Comparison of ENCODE assay signal across 1 cellular context in the genomic region with DNA sequence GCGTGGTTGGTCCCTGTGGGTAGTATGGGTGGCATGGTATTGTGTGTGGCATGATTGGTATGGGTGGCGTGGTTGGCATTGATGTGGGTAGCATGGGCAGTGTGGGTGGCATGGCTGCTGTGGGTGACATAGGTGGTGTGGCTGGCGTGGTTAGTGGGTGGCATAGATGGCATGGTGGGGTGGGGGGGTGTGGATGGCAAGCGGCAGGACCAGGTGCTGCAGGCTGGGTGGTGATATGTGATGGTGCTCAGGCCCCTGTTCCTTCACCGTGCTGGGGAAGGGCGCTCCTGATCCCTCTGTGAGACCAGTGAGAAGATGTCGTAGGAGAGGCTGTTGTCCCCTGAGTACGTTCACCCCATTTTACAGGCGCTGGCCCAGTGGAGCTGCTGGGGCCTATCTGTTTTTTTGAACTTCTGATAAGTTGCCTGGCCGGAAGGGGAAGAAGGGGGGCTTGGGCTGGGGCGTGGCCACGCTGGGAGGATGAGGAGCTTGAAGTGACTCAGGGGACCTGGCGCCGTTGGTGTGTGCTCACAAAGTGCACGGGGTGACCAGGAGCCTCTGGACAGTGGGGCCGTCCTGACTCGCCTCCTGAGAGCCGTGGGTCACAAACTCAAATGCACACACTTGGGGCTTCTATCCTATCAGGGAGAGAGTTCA.
TF ChIP-seq lines count a peak whose summit lies in the region.

No MANE protein-coding gene starts in this region.

TF ChIP-seq in K562, 482 proteins besides CTCF, POLR2A, EP300 and RAD21 (continued from another document and continues in another):
- TF ChIP-seq, protein P1, sequence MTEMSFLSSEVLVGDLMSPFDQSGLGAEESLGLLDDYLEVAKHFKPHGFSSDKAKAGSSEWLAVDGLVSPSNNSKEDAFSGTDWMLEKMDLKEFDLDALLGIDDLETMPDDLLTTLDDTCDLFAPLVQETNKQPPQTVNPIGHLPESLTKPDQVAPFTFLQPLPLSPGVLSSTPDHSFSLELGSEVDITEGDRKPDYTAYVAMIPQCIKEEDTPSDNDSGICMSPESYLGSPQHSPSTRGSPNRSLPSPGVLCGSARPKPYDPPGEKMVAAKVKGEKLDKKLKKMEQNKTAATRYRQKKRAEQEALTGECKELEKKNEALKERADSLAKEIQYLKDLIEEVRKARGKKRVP (CRISPR knock-in tag; IDR thresholded peaks at IDR 0.05) = no peak
- no peak for TF ChIP-seq MECOM (CRISPR knock-in tag; IDR thresholded peaks at IDR 0.05)
- no peak for TF ChIP-seq PHF20 (IDR thresholded peaks at IDR 0.05; ENCODE audit: partially characterized antibody)
- TF ChIP-seq, protein P2, sequence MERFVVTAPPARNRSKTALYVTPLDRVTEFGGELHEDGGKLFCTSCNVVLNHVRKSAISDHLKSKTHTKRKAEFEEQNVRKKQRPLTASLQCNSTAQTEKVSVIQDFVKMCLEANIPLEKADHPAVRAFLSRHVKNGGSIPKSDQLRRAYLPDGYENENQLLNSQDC (CRISPR knock-in tag; IDR thresholded peaks at IDR 0.05) = no peak
- TF ChIP-seq, protein P3, sequence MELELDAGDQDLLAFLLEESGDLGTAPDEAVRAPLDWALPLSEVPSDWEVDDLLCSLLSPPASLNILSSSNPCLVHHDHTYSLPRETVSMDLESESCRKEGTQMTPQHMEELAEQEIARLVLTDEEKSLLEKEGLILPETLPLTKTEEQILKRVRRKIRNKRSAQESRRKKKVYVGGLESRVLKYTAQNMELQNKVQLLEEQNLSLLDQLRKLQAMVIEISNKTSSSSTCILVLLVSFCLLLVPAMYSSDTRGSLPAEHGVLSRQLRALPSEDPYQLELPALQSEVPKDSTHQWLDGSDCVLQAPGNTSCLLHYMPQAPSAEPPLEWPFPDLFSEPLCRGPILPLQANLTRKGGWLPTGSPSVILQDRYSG (tag; conservative IDR thresholded peaks at IDR 0.05; ENCODE audit: low read depth) = no peak
- no peak for TF ChIP-seq MAFG (tag; conservative IDR thresholded peaks at IDR 0.05)
- TF ChIP-seq MCM3 (IDR thresholded peaks at IDR 0.05) = no peak
- peak; percentile 45; the same call in 1 of the 2 replicates for TF ChIP-seq SMARCE1 (IDR thresholded peaks at IDR 0.05)
- no peak for TF ChIP-seq NELFE (IDR thresholded peaks at IDR 0.05; ENCODE audit: insufficient read depth, insufficient read length)
- TF ChIP-seq YBX1 (IDR thresholded peaks at IDR 0.05) = no peak
- no peak for TF ChIP-seq ZNF696 (CRISPR knock-in tag; conservative IDR thresholded peaks at IDR 0.05)
- no peak for TF ChIP-seq ZNF224 (CRISPR knock-in tag; IDR thresholded peaks at IDR 0.05)
- no peak for TF ChIP-seq TCF7L2 (IDR thresholded peaks at IDR 0.05; ENCODE audit: low read depth, low read length)
- TF ChIP-seq, protein P4, sequence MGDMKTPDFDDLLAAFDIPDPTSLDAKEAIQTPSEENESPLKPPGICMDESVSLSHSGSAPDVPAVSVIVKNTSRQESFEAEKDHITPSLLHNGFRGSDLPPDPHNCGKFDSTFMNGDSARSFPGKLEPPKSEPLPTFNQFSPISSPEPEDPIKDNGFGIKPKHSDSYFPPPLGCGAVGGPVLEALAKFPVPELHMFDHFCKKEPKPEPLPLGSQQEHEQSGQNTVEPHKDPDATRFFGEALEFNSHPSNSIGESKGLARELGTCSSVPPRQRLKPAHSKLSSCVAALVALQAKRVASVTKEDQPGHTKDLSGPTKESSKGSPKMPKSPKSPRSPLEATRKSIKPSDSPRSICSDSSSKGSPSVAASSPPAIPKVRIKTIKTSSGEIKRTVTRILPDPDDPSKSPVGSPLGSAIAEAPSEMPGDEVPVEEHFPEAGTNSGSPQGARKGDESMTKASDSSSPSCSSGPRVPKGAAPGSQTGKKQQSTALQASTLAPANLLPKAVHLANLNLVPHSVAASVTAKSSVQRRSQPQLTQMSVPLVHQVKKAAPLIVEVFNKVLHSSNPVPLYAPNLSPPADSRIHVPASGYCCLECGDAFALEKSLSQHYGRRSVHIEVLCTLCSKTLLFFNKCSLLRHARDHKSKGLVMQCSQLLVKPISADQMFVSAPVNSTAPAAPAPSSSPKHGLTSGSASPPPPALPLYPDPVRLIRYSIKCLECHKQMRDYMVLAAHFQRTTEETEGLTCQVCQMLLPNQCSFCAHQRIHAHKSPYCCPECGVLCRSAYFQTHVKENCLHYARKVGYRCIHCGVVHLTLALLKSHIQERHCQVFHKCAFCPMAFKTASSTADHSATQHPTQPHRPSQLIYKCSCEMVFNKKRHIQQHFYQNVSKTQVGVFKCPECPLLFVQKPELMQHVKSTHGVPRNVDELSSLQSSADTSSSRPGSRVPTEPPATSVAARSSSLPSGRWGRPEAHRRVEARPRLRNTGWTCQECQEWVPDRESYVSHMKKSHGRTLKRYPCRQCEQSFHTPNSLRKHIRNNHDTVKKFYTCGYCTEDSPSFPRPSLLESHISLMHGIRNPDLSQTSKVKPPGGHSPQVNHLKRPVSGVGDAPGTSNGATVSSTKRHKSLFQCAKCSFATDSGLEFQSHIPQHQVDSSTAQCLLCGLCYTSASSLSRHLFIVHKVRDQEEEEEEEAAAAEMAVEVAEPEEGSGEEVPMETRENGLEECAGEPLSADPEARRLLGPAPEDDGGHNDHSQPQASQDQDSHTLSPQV (IDR thresholded peaks at IDR 0.05) = 0 out of 2 replicates have a peak, but pooled peaks have one; percentile 36
- no peak for TF ChIP-seq RBM39 (optimal IDR thresholded peaks at IDR 0.05; ENCODE audit: low read depth, low read length)
- TF ChIP-seq CXXC5 (CRISPR knock-in tag; IDR thresholded peaks at IDR 0.05) = no peak
- no peak for TF ChIP-seq MBD2 (IDR thresholded peaks at IDR 0.05; ENCODE audit: borderline replicate concordance, low read depth)
- TF ChIP-seq, protein P5, sequence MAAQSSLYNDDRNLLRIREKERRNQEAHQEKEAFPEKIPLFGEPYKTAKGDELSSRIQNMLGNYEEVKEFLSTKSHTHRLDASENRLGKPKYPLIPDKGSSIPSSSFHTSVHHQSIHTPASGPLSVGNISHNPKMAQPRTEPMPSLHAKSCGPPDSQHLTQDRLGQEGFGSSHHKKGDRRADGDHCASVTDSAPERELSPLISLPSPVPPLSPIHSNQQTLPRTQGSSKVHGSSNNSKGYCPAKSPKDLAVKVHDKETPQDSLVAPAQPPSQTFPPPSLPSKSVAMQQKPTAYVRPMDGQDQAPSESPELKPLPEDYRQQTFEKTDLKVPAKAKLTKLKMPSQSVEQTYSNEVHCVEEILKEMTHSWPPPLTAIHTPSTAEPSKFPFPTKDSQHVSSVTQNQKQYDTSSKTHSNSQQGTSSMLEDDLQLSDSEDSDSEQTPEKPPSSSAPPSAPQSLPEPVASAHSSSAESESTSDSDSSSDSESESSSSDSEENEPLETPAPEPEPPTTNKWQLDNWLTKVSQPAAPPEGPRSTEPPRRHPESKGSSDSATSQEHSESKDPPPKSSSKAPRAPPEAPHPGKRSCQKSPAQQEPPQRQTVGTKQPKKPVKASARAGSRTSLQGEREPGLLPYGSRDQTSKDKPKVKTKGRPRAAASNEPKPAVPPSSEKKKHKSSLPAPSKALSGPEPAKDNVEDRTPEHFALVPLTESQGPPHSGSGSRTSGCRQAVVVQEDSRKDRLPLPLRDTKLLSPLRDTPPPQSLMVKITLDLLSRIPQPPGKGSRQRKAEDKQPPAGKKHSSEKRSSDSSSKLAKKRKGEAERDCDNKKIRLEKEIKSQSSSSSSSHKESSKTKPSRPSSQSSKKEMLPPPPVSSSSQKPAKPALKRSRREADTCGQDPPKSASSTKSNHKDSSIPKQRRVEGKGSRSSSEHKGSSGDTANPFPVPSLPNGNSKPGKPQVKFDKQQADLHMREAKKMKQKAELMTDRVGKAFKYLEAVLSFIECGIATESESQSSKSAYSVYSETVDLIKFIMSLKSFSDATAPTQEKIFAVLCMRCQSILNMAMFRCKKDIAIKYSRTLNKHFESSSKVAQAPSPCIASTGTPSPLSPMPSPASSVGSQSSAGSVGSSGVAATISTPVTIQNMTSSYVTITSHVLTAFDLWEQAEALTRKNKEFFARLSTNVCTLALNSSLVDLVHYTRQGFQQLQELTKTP (IDR thresholded peaks at IDR 0.05; ENCODE audit: low read depth in 1 of 2, partially characterized antibody in 2 of 2) = no peak
- TF ChIP-seq, protein P6, sequence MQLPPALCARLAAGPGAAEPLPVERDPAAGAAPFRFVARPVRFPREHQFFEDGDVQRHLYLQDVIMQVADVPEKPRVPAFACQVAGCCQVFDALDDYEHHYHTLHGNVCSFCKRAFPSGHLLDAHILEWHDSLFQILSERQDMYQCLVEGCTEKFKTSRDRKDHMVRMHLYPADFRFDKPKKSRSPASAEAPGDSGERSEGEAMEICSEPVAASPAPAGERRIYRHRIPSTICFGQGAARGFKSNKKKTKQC (CRISPR knock-in tag; IDR thresholded peaks at IDR 0.05) = no peak
- TF ChIP-seq ZNF3 (CRISPR knock-in tag; IDR thresholded peaks at IDR 0.05) = no peak
- TF ChIP-seq, protein P7, sequence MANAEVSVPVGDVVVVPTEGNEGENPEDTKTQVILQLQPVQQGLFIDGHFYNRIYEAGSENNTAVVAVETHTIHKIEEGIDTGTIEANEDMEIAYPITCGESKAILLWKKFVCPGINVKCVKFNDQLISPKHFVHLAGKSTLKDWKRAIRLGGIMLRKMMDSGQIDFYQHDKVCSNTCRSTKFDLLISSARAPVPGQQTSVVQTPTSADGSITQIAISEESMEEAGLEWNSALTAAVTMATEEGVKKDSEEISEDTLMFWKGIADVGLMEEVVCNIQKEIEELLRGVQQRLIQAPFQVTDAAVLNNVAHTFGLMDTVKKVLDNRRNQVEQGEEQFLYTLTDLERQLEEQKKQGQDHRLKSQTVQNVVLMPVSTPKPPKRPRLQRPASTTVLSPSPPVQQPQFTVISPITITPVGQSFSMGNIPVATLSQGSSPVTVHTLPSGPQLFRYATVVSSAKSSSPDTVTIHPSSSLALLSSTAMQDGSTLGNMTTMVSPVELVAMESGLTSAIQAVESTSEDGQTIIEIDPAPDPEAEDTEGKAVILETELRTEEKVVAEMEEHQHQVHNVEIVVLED (CRISPR knock-in tag; IDR thresholded peaks at IDR 0.05) = no peak
- TF ChIP-seq ZNF644 (tag; IDR thresholded peaks at IDR 0.05; ENCODE audit: low read depth) = no peak
- no peak for TF ChIP-seq ZBTB8A (IDR thresholded peaks at IDR 0.05; ENCODE audit: partially characterized antibody)
- TF ChIP-seq CREM (IDR thresholded peaks at IDR 0.05; ENCODE audit: low read depth) = peak; percentile 61; the same call in 1 of the 2 replicates
- TF ChIP-seq, protein P8, sequence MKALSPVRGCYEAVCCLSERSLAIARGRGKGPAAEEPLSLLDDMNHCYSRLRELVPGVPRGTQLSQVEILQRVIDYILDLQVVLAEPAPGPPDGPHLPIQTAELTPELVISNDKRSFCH (CRISPR knock-in tag; IDR thresholded peaks at IDR 0.05) = no peak
- TF ChIP-seq, protein P8 (tag; IDR thresholded peaks at IDR 0.05) = no peak
- TF ChIP-seq TAF15 (IDR thresholded peaks at IDR 0.05; ENCODE audit: low read depth, low read length) = no peak
- no peak for TF ChIP-seq SAP30 (IDR thresholded peaks at IDR 0.05; ENCODE audit: borderline replicate concordance, insufficient read depth, low read depth, low read length, poor library complexity, severe bottlenecking)
- TF ChIP-seq RBFOX2 (IDR thresholded peaks at IDR 0.05; ENCODE audit: low read depth, low read length) = peak; percentile 40
- no peak for TF ChIP-seq TAL1 (IDR thresholded peaks at IDR 0.05)
- TF ChIP-seq HIVEP1 (CRISPR knock-in tag; IDR thresholded peaks at IDR 0.05) = no peak
- TF ChIP-seq, protein P9, sequence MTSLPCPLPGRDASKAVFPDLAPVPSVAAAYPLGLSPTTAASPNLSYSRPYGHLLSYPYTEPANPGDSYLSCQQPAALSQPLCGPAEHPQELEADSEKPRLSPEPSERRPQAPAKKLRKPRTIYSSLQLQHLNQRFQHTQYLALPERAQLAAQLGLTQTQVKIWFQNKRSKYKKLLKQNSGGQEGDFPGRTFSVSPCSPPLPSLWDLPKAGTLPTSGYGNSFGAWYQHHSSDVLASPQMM (CRISPR knock-in tag; IDR thresholded peaks at IDR 0.05) = no peak
- no peak for TF ChIP-seq GTF2F1 (IDR thresholded peaks at IDR 0.05; ENCODE audit: low read depth, low read length)
- TF ChIP-seq, protein P10, sequence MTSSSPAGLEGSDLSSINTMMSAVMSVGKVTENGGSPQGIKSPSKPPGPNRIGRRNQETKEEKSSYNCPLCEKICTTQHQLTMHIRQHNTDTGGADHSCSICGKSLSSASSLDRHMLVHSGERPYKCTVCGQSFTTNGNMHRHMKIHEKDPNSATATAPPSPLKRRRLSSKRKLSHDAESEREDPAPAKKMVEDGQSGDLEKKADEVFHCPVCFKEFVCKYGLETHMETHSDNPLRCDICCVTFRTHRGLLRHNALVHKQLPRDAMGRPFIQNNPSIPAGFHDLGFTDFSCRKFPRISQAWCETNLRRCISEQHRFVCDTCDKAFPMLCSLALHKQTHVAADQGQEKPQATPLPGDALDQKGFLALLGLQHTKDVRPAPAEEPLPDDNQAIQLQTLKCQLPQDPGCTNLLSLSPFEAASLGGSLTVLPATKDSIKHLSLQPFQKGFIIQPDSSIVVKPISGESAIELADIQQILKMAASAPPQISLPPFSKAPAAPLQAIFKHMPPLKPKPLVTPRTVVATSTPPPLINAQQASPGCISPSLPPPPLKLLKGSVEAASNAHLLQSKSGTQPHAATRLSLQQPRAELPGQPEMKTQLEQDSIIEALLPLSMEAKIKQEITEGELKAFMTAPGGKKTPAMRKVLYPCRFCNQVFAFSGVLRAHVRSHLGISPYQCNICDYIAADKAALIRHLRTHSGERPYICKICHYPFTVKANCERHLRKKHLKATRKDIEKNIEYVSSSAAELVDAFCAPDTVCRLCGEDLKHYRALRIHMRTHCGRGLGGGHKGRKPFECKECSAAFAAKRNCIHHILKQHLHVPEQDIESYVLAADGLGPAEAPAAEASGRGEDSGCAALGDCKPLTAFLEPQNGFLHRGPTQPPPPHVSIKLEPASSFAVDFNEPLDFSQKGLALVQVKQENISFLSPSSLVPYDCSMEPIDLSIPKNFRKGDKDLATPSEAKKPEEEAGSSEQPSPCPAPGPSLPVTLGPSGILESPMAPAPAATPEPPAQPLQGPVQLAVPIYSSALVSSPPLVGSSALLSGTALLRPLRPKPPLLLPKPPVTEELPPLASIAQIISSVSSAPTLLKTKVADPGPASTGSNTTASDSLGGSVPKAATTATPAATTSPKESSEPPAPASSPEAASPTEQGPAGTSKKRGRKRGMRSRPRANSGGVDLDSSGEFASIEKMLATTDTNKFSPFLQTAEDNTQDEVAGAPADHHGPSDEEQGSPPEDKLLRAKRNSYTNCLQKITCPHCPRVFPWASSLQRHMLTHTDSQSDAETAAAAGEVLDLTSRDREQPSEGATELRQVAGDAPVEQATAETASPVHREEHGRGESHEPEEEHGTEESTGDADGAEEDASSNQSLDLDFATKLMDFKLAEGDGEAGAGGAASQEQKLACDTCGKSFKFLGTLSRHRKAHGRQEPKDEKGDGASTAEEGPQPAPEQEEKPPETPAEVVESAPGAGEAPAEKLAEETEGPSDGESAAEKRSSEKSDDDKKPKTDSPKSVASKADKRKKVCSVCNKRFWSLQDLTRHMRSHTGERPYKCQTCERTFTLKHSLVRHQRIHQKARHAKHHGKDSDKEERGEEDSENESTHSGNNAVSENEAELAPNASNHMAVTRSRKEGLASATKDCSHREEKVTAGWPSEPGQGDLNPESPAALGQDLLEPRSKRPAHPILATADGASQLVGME (CRISPR knock-in tag; IDR thresholded peaks at IDR 0.05) = no peak
- TF ChIP-seq HDAC8 (tag; IDR thresholded peaks at IDR 0.05) = no peak
- no peak for TF ChIP-seq HMG20A (CRISPR knock-in tag; conservative IDR thresholded peaks at IDR 0.05)
- no peak for TF ChIP-seq KLF10 (CRISPR knock-in tag; IDR thresholded peaks at IDR 0.05)
